Comparison of ENCODE assay signal across 18 cellular contexts in genomic region chr15:43893956-43894355, GRCh38.
"Had no signal": no experiment of that assay in that cellular context is flagged by ENCODE, and none has a peak within 500 bp of the region (broad histone marks: within the 10 kb centered on the region; RNA-seq: fewer than 3 reads in every experiment).

No MANE protein-coding gene starts in this region.

- H3K9me3 Mint-ChIP-seq: activated naive CD8-positive, alpha-beta T cell treated with anti-CD3 and anti-CD28 coated beads, Interleukin-2, amount 10 ng/mL, durations not matched to agents 7 days and 5 days; activated T-cell treated with anti-CD3 and anti-CD28 coated beads, Interleukin-2, amount 50 U/mL, for 4 hours; central memory CD8-positive, alpha-beta T cell; effector memory CD8-positive, alpha-beta T cell; naive thymus-derived CD8-positive, alpha-beta T cell; T-helper 1 cell treated with Interleukin-12 subunit alpha and Interleukin-12 subunit beta and Interleukin-4 antibody, amounts not matched to agents 30 μg/mL and 1 μg/mL, for 36 hours had no signal

- H3K4me3 Mint-ChIP-seq: activated naive CD8-positive, alpha-beta T cell treated with anti-CD3 and anti-CD28 coated beads, Interleukin-2, amount 10 ng/mL, durations not matched to agents 7 days and 5 days; activated T-cell treated with anti-CD3 and anti-CD28 coated beads, Interleukin-2, amount 50 U/mL, for 4 hours; central memory CD8-positive, alpha-beta T cell; effector memory CD8-positive, alpha-beta T cell; naive thymus-derived CD8-positive, alpha-beta T cell; T-helper 1 cell treated with Interleukin-12 subunit alpha and Interleukin-12 subunit beta and Interleukin-4 antibody, amounts not matched to agents 30 μg/mL and 1 μg/mL, for 36 hours had no signal

- DNase-seq: activated CD4-positive, CD25-positive, alpha-beta regulatory T cell; activated gamma-delta T cell; activated naive CD8-positive, alpha-beta T cell treated with anti-CD3 and anti-CD28 coated beads, Interleukin-2, amount 10 ng/mL, durations not matched to agents 7 days and 5 days; activated T-cell treated with anti-CD3 and anti-CD28 coated beads, Interleukin-2, amount 50 U/mL, for 4 hours; effector memory CD8-positive, alpha-beta T cell; erythroblast; hippocampal formation; naive thymus-derived CD8-positive, alpha-beta T cell; stimulated activated CD4-positive, alpha-beta T cell treated with anti-CD3 and anti-CD28 coated beads, Interleukin-2, amount 100 ng/mL, for 24 hours; stimulated activated naive CD4-positive, alpha-beta T cell treated with Interleukin-2 at 50 U/mL for 16 hours; thyroid gland; uterus had no signal

- H3K9me3 ChIP-seq: thyroid gland, uterus had no signal

- H3K4me3 ChIP-seq: lung, SK-N-MC, thyroid gland, uterus had no signal

- H3K27ac Mint-ChIP-seq: activated naive CD8-positive, alpha-beta T cell treated with anti-CD3 and anti-CD28 coated beads, Interleukin-2, amount 10 ng/mL, durations not matched to agents 7 days and 5 days; effector memory CD8-positive, alpha-beta T cell; naive thymus-derived CD8-positive, alpha-beta T cell had no signal

- ATAC-seq: activated T-cell treated with anti-CD3 and anti-CD28 coated beads, Interleukin-2, amount 50 U/mL, for 4 hours; effector memory CD8-positive, alpha-beta T cell; naive thymus-derived CD8-positive, alpha-beta T cell; sciatic nerve had no signal

- H3K36me3 Mint-ChIP-seq: naive thymus-derived CD8-positive, alpha-beta T cell had no signal

- H3K27me3 Mint-ChIP-seq: activated naive CD8-positive, alpha-beta T cell treated with anti-CD3 and anti-CD28 coated beads, Interleukin-2, amount 10 ng/mL, durations not matched to agents 7 days and 5 days; central memory CD8-positive, alpha-beta T cell; effector memory CD8-positive, alpha-beta T cell had no signal

- FAIRE-seq: astrocyte had no signal

- H3K27me3 ChIP-seq: thyroid gland, uterus had no signal

- H3K4me1 Mint-ChIP-seq: activated naive CD8-positive, alpha-beta T cell treated with anti-CD3 and anti-CD28 coated beads, Interleukin-2, amount 10 ng/mL, durations not matched to agents 7 days and 5 days; central memory CD8-positive, alpha-beta T cell had no signal

- H3K4me1 ChIP-seq: thyroid gland, uterus had no signal

- H3K27ac ChIP-seq: SK-N-MC, thyroid gland, uterus had no signal

- H3K36me3 ChIP-seq: thyroid gland, uterus had no signal
